ENCODE assay signal across 18 cellular contexts in genomic region chr4:125827338-125828074, GRCh38.
A peak's percentile ranks its signal among the peaks of the same experiment; 100 is the strongest.
DNase-seq lines count a peak whose midpoint lies in the region; ATAC-seq and TF ChIP-seq lines count a peak whose summit lies in the region.
"Had no signal": no experiment of that assay in that cellular context is flagged by ENCODE, and none has a peak within 500 bp of the region (broad histone marks: within the 10 kb centered on the region; RNA-seq: fewer than 3 reads in every experiment).

No MANE protein-coding gene starts in this region.

- H3K36me3 ChIP-seq in SJSA1: no peaks in the 10 kb centered on the region
- H3K36me3 ChIP-seq in neuron (ENCODE audit: insufficient read depth, low read length): no peaks in the 10 kb centered on the region
- H3K36me3 ChIP-seq: BE2C had no signal

- H3K4me3 ChIP-seq in SJSA1 (no peak overlapping the region), neuron (ENCODE audit: low read length) (no peak overlapping the region)

- no peak for DNase-seq in SJSA1 (ENCODE audit: low read depth in 1 of 2, low spot score in 2 of 2)
- no peak for DNase-seq in SIG-M5 (lab: John Stamatoyannopoulos, UW)
- no peak for DNase-seq in SKM-1 treated with dmso at 0.1 percent for 144 hours (lab: John Stamatoyannopoulos, UW; ENCODE audit: unreplicated experiment)
- DNase-seq: ACHN; BE2C; C1 segment of cervical spinal cord; Caco-2; CD4-positive, CD25-positive, alpha-beta regulatory T cell; CD8-positive, alpha-beta memory T cell; DMS79; GDM1; GOT3; H7; HFFc6 had no signal

- ATAC-seq in SK-N-SH treated with all-trans-retinoic acid at 6 μM for 48 hours: peak; percentile 77
- ATAC-seq in GM21717 (IDR thresholded peaks at IDR 0.05; ENCODE audit: unreplicated experiment): no peak
- ATAC-seq: HCT116 had no signal

- H3K4me1 ChIP-seq in SJSA1 (replicated peaks): peaks cover 27% of the 10 kb centered on the region
- H3K4me1 ChIP-seq in neuron (ENCODE audit: insufficient read depth, low read length): peaks cover 7% of the 10 kb centered on the region
- H3K4me1 ChIP-seq: Caco-2 had no signal

- no peaks in the 10 kb centered on the region for H3K9me3 ChIP-seq in SJSA1 (replicated peaks)
- H3K9me3 ChIP-seq in neuron (ENCODE audit: low read length): no peaks in the 10 kb centered on the region
- H3K9me3 ChIP-seq: BE2C, Caco-2 had no signal

- peak overlapping the region; percentile 87 for H2AFZ ChIP-seq in neuron (ENCODE audit: low read depth, low read length)

- H3K27me3 ChIP-seq in SJSA1 (replicated peaks) (no peaks in the 10 kb centered on the region), neuron (ENCODE audit: insufficient read depth, low read length) (no peaks in the 10 kb centered on the region)
- H3K27me3 ChIP-seq: BE2C had no signal

- H3K27ac ChIP-seq in SJSA1: peak overlapping the region; percentile 88

TF ChIP-seq in SK-N-SH treated with all-trans-retinoic acid at 6 μM for 48 hours, 23 proteins besides CTCF, POLR2A, EP300 and RAD21:
- TF ChIP-seq CSRNP3 (CRISPR knock-in tag; IDR thresholded peaks at IDR 0.05) (no peak), GLIS3 (CRISPR knock-in tag; IDR thresholded peaks at IDR 0.05) (no peak), TCF4 (CRISPR knock-in tag; IDR thresholded peaks at IDR 0.05; ENCODE audit: borderline replicate concordance) (no peak)
